In the genomic region with DNA sequence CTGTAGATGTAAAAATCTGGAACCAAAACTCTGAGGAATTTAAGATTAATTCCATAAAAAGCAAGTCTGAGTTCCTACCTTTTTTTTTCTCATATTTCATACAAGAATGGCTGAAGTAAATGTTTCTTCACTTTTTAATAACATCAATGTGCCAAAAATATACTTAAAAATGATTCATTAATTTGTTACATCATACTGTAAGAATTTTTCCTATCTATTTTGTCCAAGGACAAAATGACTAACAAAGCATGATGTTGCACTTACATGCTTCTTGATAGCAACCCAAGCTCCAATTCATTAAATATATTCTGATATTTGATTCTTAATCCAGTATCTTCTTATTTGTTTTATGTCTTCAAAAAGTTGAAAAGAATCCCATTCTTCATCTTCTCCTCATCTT, we compare ENCODE assay signal across 1 cellular context.
TF ChIP-seq lines count a peak whose summit lies in the region.

No MANE protein-coding gene starts in this region.

TF ChIP-seq in SK-N-SH, 30 proteins besides CTCF, POLR2A, EP300 and RAD21 (continued from another document):
- TF ChIP-seq, protein P1, sequence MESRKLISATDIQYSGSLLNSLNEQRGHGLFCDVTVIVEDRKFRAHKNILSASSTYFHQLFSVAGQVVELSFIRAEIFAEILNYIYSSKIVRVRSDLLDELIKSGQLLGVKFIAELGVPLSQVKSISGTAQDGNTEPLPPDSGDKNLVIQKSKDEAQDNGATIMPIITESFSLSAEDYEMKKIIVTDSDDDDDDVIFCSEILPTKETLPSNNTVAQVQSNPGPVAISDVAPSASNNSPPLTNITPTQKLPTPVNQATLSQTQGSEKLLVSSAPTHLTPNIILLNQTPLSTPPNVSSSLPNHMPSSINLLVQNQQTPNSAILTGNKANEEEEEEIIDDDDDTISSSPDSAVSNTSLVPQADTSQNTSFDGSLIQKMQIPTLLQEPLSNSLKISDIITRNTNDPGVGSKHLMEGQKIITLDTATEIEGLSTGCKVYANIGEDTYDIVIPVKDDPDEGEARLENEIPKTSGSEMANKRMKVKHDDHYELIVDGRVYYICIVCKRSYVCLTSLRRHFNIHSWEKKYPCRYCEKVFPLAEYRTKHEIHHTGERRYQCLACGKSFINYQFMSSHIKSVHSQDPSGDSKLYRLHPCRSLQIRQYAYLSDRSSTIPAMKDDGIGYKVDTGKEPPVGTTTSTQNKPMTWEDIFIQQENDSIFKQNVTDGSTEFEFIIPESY (IDR thresholded peaks at IDR 0.05; ENCODE audit: borderline replicate concordance, low read depth), result no peak
- TF ChIP-seq, protein P2, sequence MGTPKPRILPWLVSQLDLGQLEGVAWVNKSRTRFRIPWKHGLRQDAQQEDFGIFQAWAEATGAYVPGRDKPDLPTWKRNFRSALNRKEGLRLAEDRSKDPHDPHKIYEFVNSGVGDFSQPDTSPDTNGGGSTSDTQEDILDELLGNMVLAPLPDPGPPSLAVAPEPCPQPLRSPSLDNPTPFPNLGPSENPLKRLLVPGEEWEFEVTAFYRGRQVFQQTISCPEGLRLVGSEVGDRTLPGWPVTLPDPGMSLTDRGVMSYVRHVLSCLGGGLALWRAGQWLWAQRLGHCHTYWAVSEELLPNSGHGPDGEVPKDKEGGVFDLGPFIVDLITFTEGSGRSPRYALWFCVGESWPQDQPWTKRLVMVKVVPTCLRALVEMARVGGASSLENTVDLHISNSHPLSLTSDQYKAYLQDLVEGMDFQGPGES (IDR thresholded peaks at IDR 0.05; ENCODE audit: low read depth, low read length), result no peak
- no peak for TF ChIP-seq EZH2phosphoT487 (IDR thresholded peaks at IDR 0.05; ENCODE audit: borderline replicate concordance, low read depth)
- TF ChIP-seq GABPA (IDR thresholded peaks at IDR 0.05; ENCODE audit: low read depth), result no peak
